ENCODE assay signal across 8 cellular contexts in genomic region chr2:228048838-228049490, GRCh38.
DNase-seq lines count a peak whose midpoint lies in the region; ATAC-seq and TF ChIP-seq lines count a peak whose summit lies in the region.

No MANE protein-coding gene starts in this region.

- H3K27me3 ChIP-seq in A673 (replicated peaks; ENCODE audit: insufficient read depth, low read depth, low read length, poor library complexity) = no peaks in the 10 kb centered on the region
- no peaks in the 10 kb centered on the region for H3K27me3 ChIP-seq in Loucy (ENCODE audit: insufficient read depth, low read length, poor library complexity, severe bottlenecking)
- no peaks in the 10 kb centered on the region for H3K27me3 ChIP-seq in WERI-Rb-1 (ENCODE audit: insufficient read depth, low read depth, severe bottlenecking)
- no peaks in the 10 kb centered on the region for H3K27me3 ChIP-seq in right cardiac atrium (ENCODE audit: control insufficient read depth, insufficient read depth)

- WGBS in right cardiac atrium = 21% methylated on average over 5 of the region's 5 CpGs

- no peak overlapping the region for H3K4me2 ChIP-seq in Loucy (ENCODE audit: low read depth, low read length, poor library complexity, severe bottlenecking)

- no TSS peak for BruUV-seq in A673 (replicated peaks; lab: Mats Ljungman, UMichigan)

- H3K9me3 ChIP-seq in A673 (ENCODE audit: low read depth, low read length, poor library complexity, severe bottlenecking) = no peaks in the 10 kb centered on the region
- H3K9me3 ChIP-seq in Loucy (ENCODE audit: insufficient read depth, low read depth, low read length) = no peaks in the 10 kb centered on the region
- H3K9me3 ChIP-seq in WERI-Rb-1 (ENCODE audit: severe bottlenecking) = no peaks in the 10 kb centered on the region
- no peaks in the 10 kb centered on the region for H3K9me3 ChIP-seq in right cardiac atrium (ENCODE audit: control insufficient read depth, low read length)

- peak; percentile 77 for TF ChIP-seq CTCF in A673 (conservative IDR thresholded peaks at IDR 0.05; ENCODE audit: low read depth, low read length)
- peak; percentile 53 for TF ChIP-seq CTCF in Loucy (conservative IDR thresholded peaks at IDR 0.05; ENCODE audit: low read length)
- peak; percentile 65 for TF ChIP-seq CTCF in WERI-Rb-1 (IDR thresholded peaks at IDR 0.05; ENCODE audit: low read depth, low read length)

- no peaks in the 10 kb centered on the region for H3K79me2 ChIP-seq in Loucy (ENCODE audit: insufficient read depth, low read length)

- H3K36me3 ChIP-seq in A673 (ENCODE audit: insufficient read depth, low read length, poor library complexity, severe bottlenecking) (no peaks in the 10 kb centered on the region), Loucy (ENCODE audit: insufficient read depth, low read length) (no peaks in the 10 kb centered on the region), WERI-Rb-1 (no peaks in the 10 kb centered on the region)

- peak; percentile 88 for DNase-seq in A673 (ENCODE audit: low spot score)
- DNase-seq in WERI-Rb-1 = peak; percentile 25
- no peak for DNase-seq in right cardiac atrium
- DNase-seq in stromal cell of bone marrow (ENCODE audit: low read depth) = peak; percentile 19
- no peak for DNase-seq in ureter (ENCODE audit: low spot score)

- intact Hi-C loops in A673 (cut with micrococcal nuclease; ENCODE audit: unreplicated experiment) (loop anchor here (1.0 to 5.0 kb wide), 3 partner anchors 127 to 608 kb away; no protein-coding TSS in a partner anchor), right cardiac atrium (cut with DNase I) (loop anchor here in 3 of 4 donors (10.0 kb wide), 2 partner anchors 606 to 616 kb away; no protein-coding TSS in a partner anchor)

- POLR2A ChIA-PET in A673 (lab: Charles Lee; ENCODE audit: low non-redundant PET) = interaction anchor here (0.5 kb wide), 1 partner anchor 91 kb away, joined by 12 read pairs; no protein-coding TSS in a partner anchor

- no peak overlapping the region for H3K27ac ChIP-seq in A673 (ENCODE audit: low read depth, low read length, poor library complexity, severe bottlenecking)
- no peak overlapping the region for H3K27ac ChIP-seq in WERI-Rb-1
- H3K27ac ChIP-seq in right cardiac atrium (ENCODE audit: low read length) = no peak overlapping the region

- no peaks in the 10 kb centered on the region for H3F3A ChIP-seq in Loucy (ENCODE audit: low read depth)

- ATAC-seq in GM18867 (IDR thresholded peaks at IDR 0.05; ENCODE audit: unreplicated experiment) = peak; percentile 62
- ATAC-seq in right cardiac atrium = peak; percentile 81 to 88
- ATAC-seq in GM21447 (IDR thresholded peaks at IDR 0.05; ENCODE audit: unreplicated experiment) = no peak

- no peaks in the 10 kb centered on the region for H3K9me2 ChIP-seq in Loucy (replicated peaks; ENCODE audit: low read depth, low read length)

- H3K4me1 ChIP-seq in A673 (ENCODE audit: insufficient read depth, low read length, poor library complexity, severe bottlenecking) (peaks cover 30% of the 10 kb centered on the region), Loucy (ENCODE audit: insufficient read depth, low read length, poor library complexity, severe bottlenecking) (no peaks in the 10 kb centered on the region), right cardiac atrium (ENCODE audit: control insufficient read depth, insufficient read depth, low read length) (no peaks in the 10 kb centered on the region)

- H3K9ac ChIP-seq in Loucy (ENCODE audit: low read depth, low read length, poor library complexity, severe bottlenecking) = no peak overlapping the region

- no peaks in the 10 kb centered on the region for H4K20me1 ChIP-seq in Loucy (ENCODE audit: insufficient read depth, low read length, poor library complexity, severe bottlenecking)

- CTCF ChIA-PET in A673 (lab: Charles Lee) = interaction anchor here (0.5 to 1.1 kb wide), 6 partner anchors 45 to 609 kb away, joined by 3 to 13 read pairs (median 5); no protein-coding TSS in a partner anchor

- H3K4me3 ChIP-seq in A673 (ENCODE audit: low read depth, low read length, poor library complexity, severe bottlenecking) = no peak overlapping the region
- no peak overlapping the region for H3K4me3 ChIP-seq in Loucy (ENCODE audit: low read length, poor library complexity, severe bottlenecking)
- no peak overlapping the region for H3K4me3 ChIP-seq in WERI-Rb-1 (ENCODE audit: low read depth, low read length)
- no peak overlapping the region for H3K4me3 ChIP-seq in right cardiac atrium (ENCODE audit: low read length)

- no peak overlapping the region for H2AFZ ChIP-seq in Loucy (ENCODE audit: low read length)

Comparison
In these comparisons a context has a peak if more than half of its experiments do, and no peak if none do; other contexts are left out.
1. DNase-seq: peak in A673 (single experiment), WERI-Rb-1 (single experiment) and stromal cell of bone marrow (single experiment); none in right cardiac atrium (0 of 3) and ureter (single experiment).
2. Peak in every context shown above with its lines, with median percentiles within 50 percentile points of each other: CTCF ChIP-seq.